In the genomic region with DNA sequence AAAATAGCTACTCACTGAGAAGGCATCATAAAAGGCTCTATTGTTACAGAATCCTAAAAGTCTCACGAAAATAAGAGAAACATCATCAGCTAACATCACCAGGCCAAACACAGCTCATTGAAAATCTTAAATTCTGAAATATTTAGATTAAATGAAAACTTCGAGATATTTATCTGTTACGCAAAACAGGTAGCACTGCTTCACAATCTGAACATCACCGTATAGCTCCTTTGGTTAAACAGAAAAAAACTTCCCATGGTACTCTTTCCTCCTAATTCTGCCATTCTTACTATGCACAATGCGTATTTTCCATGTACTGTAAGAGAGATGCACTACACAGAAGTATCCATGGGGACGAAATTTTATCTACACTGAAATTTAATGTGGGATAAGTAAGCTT, we compare ENCODE assay signal across 10 cellular contexts. TPM values are rescaled to one million over a fixed set of nuclear protein-coding genes. Genes with fewer than 3 reads are reported as not detected.
A peak's percentile ranks its signal among the peaks of the same experiment; 100 is the strongest.
DNase-seq lines count a peak whose midpoint lies in the region; ATAC-seq, FAIRE-seq and TF ChIP-seq lines count a peak whose summit lies in the region.
"Had no signal": no experiment of that assay in that cellular context is flagged by ENCODE, and none has a peak within 500 bp of the region (broad histone marks: within the 10 kb centered on the region; RNA-seq: fewer than 3 reads in every experiment).

No MANE protein-coding gene starts in this region.

- FAIRE-seq in pancreas (lab: Jason Lieb, UNC), result no peak
- FAIRE-seq in RCC 7860 (lab: Jason Lieb, UNC), result no peak

- H3K27ac ChIP-seq in duodenal mucosa (ENCODE audit: low read depth, low read length), result no peak overlapping the region
- no peak overlapping the region for H3K27ac ChIP-seq in pancreas

- H3K9me3 ChIP-seq in duodenal mucosa (ENCODE audit: control insufficient read depth in 1 of 2, low read length in 2 of 2) (no peaks in the 10 kb centered on the region), pancreas (no peaks in the 10 kb centered on the region)

- H3K27me3 ChIP-seq in duodenal mucosa (ENCODE audit: control insufficient read depth in 1 of 2, insufficient read depth in 2 of 2, low read length in 2 of 2) (no peaks in the 10 kb centered on the region), pancreas (no peaks in the 10 kb centered on the region)

- TF ChIP-seq CTCF in pancreas (IDR thresholded peaks at IDR 0.05), result no peak

- H3K4me1 ChIP-seq in duodenal mucosa (ENCODE audit: control insufficient read depth in 1 of 2, insufficient read depth in 2 of 2, low read length in 2 of 2) (peaks cover 15 to 23% of the 10 kb centered on the region in 2 donors), pancreas (peaks cover 0 to 19% (median 14%) of the 10 kb centered on the region in 3 donors)

- DNase-seq in ELR (ENCODE audit: low read depth), result peak; percentile 18
- DNase-seq in NCI-H748 (lab: John Stamatoyannopoulos, UW; ENCODE audit: unreplicated experiment), result peak; percentile 16
- no peak for DNase-seq in pancreas
- DNase-seq in NOMO-1 treated with DMSO at 0.1 percent for 48 hours (lab: John Stamatoyannopoulos, UW; ENCODE audit: unreplicated experiment), result no peak
- no peak for DNase-seq in cerebellum (ENCODE audit: low spot score)
- no peak for DNase-seq in RCC 7860 (ENCODE audit: low spot score)
- no peak for DNase-seq in activated CD4-positive, CD25-positive, alpha-beta regulatory T cell (lab: John Stamatoyannopoulos, UW)
- DNase-seq: effector CD4-positive, alpha-beta T cell; NCI-H446 treated with DMSO at 0.1 percent for 48 hours had no signal

- 23 to 24% methylated on average over 6 of the region's 6 CpGs for WGBS in pancreas, 2 donors

- no peak for ATAC-seq in pancreas

- H3K9ac ChIP-seq in duodenal mucosa (ENCODE audit: low read depth in 1 of 2, low read length in 2 of 2), result peak overlapping the region in 1 of 2 donors; percentile 21

- H3K4me3 ChIP-seq in duodenal mucosa (ENCODE audit: low read depth in 1 of 2, low read length in 2 of 2) (peak overlapping the region; percentile 50 to 91), pancreas (peak overlapping the region in 3 of 4 donors; percentile 83 to 98 (median 94))

- H3K36me3 ChIP-seq in duodenal mucosa (ENCODE audit: control insufficient read depth in 1 of 2, insufficient read depth in 2 of 2, low read length in 2 of 2) (no peaks in the 10 kb centered on the region), pancreas (no peaks in the 10 kb centered on the region)

- intact Hi-C loops in pancreas (cut with DNase I), result no loop called here

RNA-seq across cellular contexts. Expression of gene SGPP1, which starts 2.1 kb away (rescaled TPM):
- total RNA-seq in pancreas (10 to 100 TPM in 5 of 6 donors, 1 to 10 TPM in 1; 8.9 to 14.3 (median 11.4) TPM), cerebellum (20.1 TPM)
- 10 to 100 TPM in 1 of 2 donors, 1 to 10 TPM in 1; 5.7 to 10.7 TPM for polyA plus RNA-seq in pancreas

Comparison
In these comparisons a context has a peak if more than half of its experiments do, and no peak if none do; other contexts are left out.
1. DNase-seq: peak in ELR (single experiment) and NCI-H748 (single experiment); none in pancreas (0 of 6), NOMO-1 treated with DMSO at 0.1 percent for 48 hours (single experiment), cerebellum (single experiment), RCC 7860 (single experiment) and activated CD4-positive, CD25-positive, alpha-beta regulatory T cell (0 of 4).